ENCODE assay signal across 9 cellular contexts in the genomic region with DNA sequence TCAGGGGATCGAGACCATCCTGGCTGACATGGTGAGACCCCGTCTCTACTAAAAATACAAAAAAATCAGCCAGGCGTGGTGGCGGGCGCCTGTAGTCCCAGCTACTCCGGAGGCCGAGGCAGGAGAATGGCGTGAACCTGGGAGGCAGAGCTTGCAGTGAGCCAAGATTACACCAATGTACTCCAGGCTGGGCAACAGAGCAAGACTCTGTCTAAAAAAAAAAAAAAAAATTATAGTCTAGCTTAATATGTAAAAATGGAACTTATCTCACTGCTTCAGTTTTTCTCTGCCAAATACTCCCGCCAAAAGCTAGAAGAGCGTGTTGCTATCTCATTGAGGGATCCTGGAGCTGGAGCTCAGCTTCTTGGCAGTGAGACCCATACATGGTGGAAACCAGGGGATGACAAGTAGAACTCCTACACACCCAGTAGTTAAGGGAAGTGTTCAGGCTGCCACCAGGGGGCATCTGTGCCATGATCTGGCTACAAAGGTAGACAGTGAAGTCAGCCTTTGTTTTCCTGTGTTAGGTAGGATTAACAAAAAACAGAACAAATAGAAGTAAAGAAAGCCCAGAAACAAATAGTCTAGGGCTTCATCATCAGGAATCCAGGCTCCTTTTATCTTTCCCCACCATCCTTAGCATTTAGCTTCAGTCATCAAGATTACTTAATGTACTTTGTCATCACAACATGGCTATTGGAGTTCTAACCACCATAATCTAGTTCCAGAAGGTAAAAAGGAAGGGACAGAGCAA. TPM values are rescaled to one million over a fixed set of nuclear protein-coding genes. Genes with fewer than 3 reads are reported as not detected.
DNase-seq lines count a peak whose midpoint lies in the region.
"Had no signal": no experiment of that assay in that cellular context is flagged by ENCODE, and none has a peak within 500 bp of the region (broad histone marks: within the 10 kb centered on the region; RNA-seq: fewer than 3 reads in every experiment).

No MANE protein-coding gene starts in this region.

- DNase-seq in NCI-H187 (lab: John Stamatoyannopoulos, UW), result peak; percentile 3 to 4
- no peak for DNase-seq in NCI-H187 treated with DMSO at 0.1 percent for 48 hours (lab: John Stamatoyannopoulos, UW)
- peak; percentile 58 for DNase-seq in HS-5 (ENCODE audit: low read depth)
- DNase-seq in NOMO-1 treated with dmso at 0.1 percent for 144 hours (lab: John Stamatoyannopoulos, UW; ENCODE audit: unreplicated experiment), result peak; percentile 67
- peak; percentile 75 for DNase-seq in activated CD8-positive, alpha-beta memory T cell treated with anti-CD3 and anti-CD28 coated beads, Interleukin-2, amount 50 U/mL, for 1 hour (ENCODE audit: extremely low read depth)
- peak; percentile 16 for DNase-seq in epithelial cell of prostate (ENCODE audit: low read depth, low spot score)
- peak; percentile 82 for DNase-seq in mucosa of gallbladder (ENCODE audit: low spot score)
- peak; percentile 79 to 87 for DNase-seq in stimulated activated CD8-positive, alpha-beta memory T cell treated with anti-CD3 and anti-CD28 coated beads, Interleukin-7, amount 100 ng/mL, for 4 hours (ENCODE audit: low read depth in 2 of 2)

- H3K27ac ChIP-seq in epithelial cell of prostate, result peak overlapping the region; percentile 29
- H3K27ac ChIP-seq: BLaER1 treated with 17β-estradiol and CSF1 and Interleukin-3, amounts not matched to agents 10 nM and 100 nM had no signal

RNA-seq across cellular contexts. Expression of a gene that starts 33.6 kb away (rescaled TPM):
- total RNA-seq in mucosa of gallbladder, result 17.0 TPM
